Comparison of ENCODE assay signal across 1 cellular context in the genomic region with DNA sequence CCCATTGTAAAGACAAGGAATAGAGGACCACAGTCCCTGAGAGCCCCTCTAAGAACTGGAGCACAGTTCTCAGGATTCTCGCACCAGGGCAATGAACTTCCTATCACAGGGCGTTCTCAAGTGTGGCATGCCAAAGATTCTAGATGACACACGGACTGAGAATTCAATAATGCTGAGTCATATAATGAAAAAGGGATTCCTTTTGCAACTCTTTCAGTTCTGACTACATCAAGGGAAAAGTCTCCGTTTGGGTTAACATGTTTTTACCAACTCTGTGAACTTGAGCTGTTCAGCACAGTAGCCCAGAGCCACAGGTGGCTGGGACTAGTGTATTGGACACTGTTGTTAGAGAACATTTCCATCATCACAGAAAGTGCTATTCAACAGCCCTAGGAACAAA.
TF ChIP-seq lines count a peak whose summit lies in the region.

No MANE protein-coding gene starts in this region.

TF ChIP-seq in H1, 55 proteins besides CTCF, POLR2A, EP300 and RAD21:
- no peak for TF ChIP-seq SRF (IDR thresholded peaks at IDR 0.05; ENCODE audit: low read depth, low read length)
- no peak for TF ChIP-seq SP4 (IDR thresholded peaks at IDR 0.05; ENCODE audit: low read length)
- no peak for TF ChIP-seq KDM5A (IDR thresholded peaks at IDR 0.05; ENCODE audit: low read length)
- no peak for TF ChIP-seq SP2 (IDR thresholded peaks at IDR 0.05; ENCODE audit: low read length)
- TF ChIP-seq FOSL1 (IDR thresholded peaks at IDR 0.05; ENCODE audit: insufficient read depth, low read depth, low read length) = no peak
- no peak for TF ChIP-seq CEBPB (IDR thresholded peaks at IDR 0.05; ENCODE audit: low read depth, low read length)
- TF ChIP-seq RNF2 (IDR thresholded peaks at IDR 0.05; ENCODE audit: borderline replicate concordance, low read depth, low read length, missing control alignments, poor library complexity, severe bottlenecking) = no peak
- TF ChIP-seq BACH1 (IDR thresholded peaks at IDR 0.05; ENCODE audit: low read length) = 0 out of 2 replicates have a peak, but pooled peaks have one; percentile 40
- no peak for TF ChIP-seq SIX5 (IDR thresholded peaks at IDR 0.05; ENCODE audit: low read depth, low read length)
